In the genomic region with DNA sequence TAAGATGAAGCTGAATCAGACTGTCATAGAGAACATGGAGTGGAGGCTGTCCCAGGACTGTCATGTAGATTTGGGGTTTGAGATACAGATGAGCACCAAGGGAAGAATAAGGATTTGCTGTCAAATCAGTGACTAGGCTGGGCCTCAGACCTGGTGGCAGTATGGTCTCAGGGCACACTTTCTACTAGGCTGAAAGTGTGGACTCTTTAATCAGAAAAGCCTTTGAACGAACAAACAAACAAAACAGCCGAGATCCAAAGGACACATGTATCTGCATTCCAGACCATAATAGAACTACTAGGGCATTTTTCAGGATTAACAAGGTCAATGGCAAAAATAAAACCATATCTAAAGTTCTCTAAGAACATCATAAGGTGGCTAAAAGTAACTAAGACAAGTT, we compare ENCODE assay signal across 9 cellular contexts. TPM values are rescaled to one million over a fixed set of nuclear protein-coding genes. Genes with fewer than 3 reads are reported as not detected.
"Had no signal": no experiment of that assay in that cellular context is flagged by ENCODE, and none has a peak within 500 bp of the region (broad histone marks: within the 10 kb centered on the region; RNA-seq: fewer than 3 reads in every experiment).

No MANE protein-coding gene starts in this region.

- DNase-seq: GOT3, H7, IMR-90, KG1 had no signal

- ATAC-seq: HCT116, K562 had no signal

- FAIRE-seq: K562 had no signal

RNA-seq across cellular contexts. Expression of gene OR10J1, which starts 2.9 kb away (rescaled TPM):
- total RNA-seq: GM23248, H4, H7, HT1080, IMR-90, K562 had no signal

RNA-seq across cellular contexts. Expression of gene OR10J4, which starts 10.4 kb away (rescaled TPM):
- total RNA-seq: GM23248, H4, H7, HT1080, IMR-90, K562 had no signal
